ENCODE assay signal across 8 cellular contexts in genomic region chr3:56683122-56683817, GRCh38. TPM values are rescaled to one million over a fixed set of nuclear protein-coding genes. Genes with fewer than 3 reads are reported as not detected.
DNase-seq lines count a peak whose midpoint lies in the region; ATAC-seq and TF ChIP-seq lines count a peak whose summit lies in the region.

Gene TASOR (minus strand): TSS chr3:56683265. CDS start chr3:56683006, 259 bp downstream.

- H3K27me3 ChIP-seq in HUES64 (ENCODE audit: insufficient read depth, low read length) (peaks cover 25% of the 10 kb centered on the region), SJCRH30 (no peaks in the 10 kb centered on the region), foreskin keratinocyte (no peaks in the 10 kb centered on the region), neuron (ENCODE audit: insufficient read depth, low read length) (no peaks in the 10 kb centered on the region)

- TF ChIP-seq CTCF in foreskin keratinocyte (conservative IDR thresholded peaks at IDR 0.05) = no peak

- H3K27ac ChIP-seq in HUES64 (ENCODE audit: low read depth, low read length) (peak within 1 kb of the TSS; percentile 98), SJCRH30 (peak within 1 kb of the TSS; percentile 97), foreskin keratinocyte (peak within 1 kb of the TSS; percentile 97)

- peak within 1 kb of the TSS; percentile 90 for H3K4me3 ChIP-seq in HUES64 (ENCODE audit: low read length)
- H3K4me3 ChIP-seq in SJCRH30 = peak within 1 kb of the TSS; percentile 91
- peak within 1 kb of the TSS; percentile 97 for H3K4me3 ChIP-seq in neuron (ENCODE audit: low read length)

- DNase-seq in DMS53 treated with DMSO at 0.1 percent for 48 hours (lab: John Stamatoyannopoulos, UW; ENCODE audit: unreplicated experiment) = peak; percentile 41
- DNase-seq in SJCRH30 = peak; percentile 82 to 83
- DNase-seq in activated naive CD4-positive, alpha-beta T cell (lab: John Stamatoyannopoulos, UW) = peak; percentile 65 to 86 (median 76)
- DNase-seq in foreskin keratinocyte = peak; percentile 40 to 64
- DNase-seq in stromal cell of bone marrow (ENCODE audit: low read depth) = peak; percentile 64

- ATAC-seq in GM21390 (IDR thresholded peaks at IDR 0.05; ENCODE audit: unreplicated experiment) (peak; percentile 71), foreskin keratinocyte (peak; percentile 85)

- WGBS in HUES64 = 28% methylated on average over 68 of the region's 68 CpGs

- peak within 1 kb of the TSS; percentile 99 for H2AFZ ChIP-seq in neuron (ENCODE audit: low read depth, low read length)

- peak within 1 kb of the TSS; percentile 98 for H3K9ac ChIP-seq in HUES64 (ENCODE audit: low read depth, low read length)

- H3K36me3 ChIP-seq in HUES64 (ENCODE audit: insufficient read depth, low read length) (peaks cover 11% of the 10 kb centered on the region), SJCRH30 (peaks cover 14% of the 10 kb centered on the region), neuron (ENCODE audit: insufficient read depth, low read length) (peaks cover 19% of the 10 kb centered on the region)

- H3K4me1 ChIP-seq in HUES64 (ENCODE audit: insufficient read depth, low read length) (peaks cover 31% of the 10 kb centered on the region), SJCRH30 (no peaks in the 10 kb centered on the region), foreskin keratinocyte (peaks cover 13% of the 10 kb centered on the region), neuron (ENCODE audit: insufficient read depth, low read length) (peaks cover 14% of the 10 kb centered on the region)

- H3K9me3 ChIP-seq in HUES64 (ENCODE audit: insufficient read depth, low read depth, low read length) (peaks cover 9% of the 10 kb centered on the region), SJCRH30 (replicated peaks) (peaks cover 4% of the 10 kb centered on the region; the same call in 1 of the 2 replicates), neuron (ENCODE audit: low read length) (peaks cover 11% of the 10 kb centered on the region)

RNA-seq across cellular contexts. Expression of gene TASOR, which starts in this region (rescaled TPM):
- polyA plus RNA-seq in HUES64 (2013, experiment 1 of 2) = 29.9 TPM
- polyA plus RNA-seq in HUES64 (2013, experiment 2 of 2) = 39.9 TPM
- 56.7 and 63.4 TPM in 2 replicates for total RNA-seq in SJCRH30 (2014; rRNA removed; shearing (Covaris generic))
- total RNA-seq in foreskin keratinocyte = 50.5 and 57.7 TPM in 2 replicates
- polyA plus RNA-seq in foreskin keratinocyte = 16.6 and 21.3 TPM in 2 replicates

Comparison
In these comparisons a context has a peak if more than half of its experiments do, and no peak if none do; other contexts are left out.
1. Peak in every context shown above with its lines: DNase-seq, ATAC-seq, H3K4me3 ChIP-seq and H3K27ac ChIP-seq.